8 cellular contexts compared by ENCODE assay signal in genomic region chr15:55407631-55407948, GRCh38. TPM values are rescaled to one million over a fixed set of nuclear protein-coding genes. Genes with fewer than 3 reads are reported as not detected.
DNase-seq lines count a peak whose midpoint lies in the region; ATAC-seq and TF ChIP-seq lines count a peak whose summit lies in the region.

No MANE protein-coding gene starts in this region.

- peak overlapping the region; percentile 78 for H3K27ac ChIP-seq in Panc1 (ENCODE audit: low read length)
- peak overlapping the region; percentile 94 for H3K27ac ChIP-seq in duodenal mucosa (ENCODE audit: low read depth, low read length)

- no peaks in the 10 kb centered on the region for H3K27me3 ChIP-seq in Caco-2 (replicated peaks; ENCODE audit: control insufficient read depth, insufficient read depth, low read length)
- no peaks in the 10 kb centered on the region for H3K27me3 ChIP-seq in Panc1 (ENCODE audit: control insufficient read depth, insufficient read depth, low read length)
- no peaks in the 10 kb centered on the region for H3K27me3 ChIP-seq in duodenal mucosa (ENCODE audit: control insufficient read depth in 1 of 2, insufficient read depth in 2 of 2, low read length in 2 of 2)
- no peaks in the 10 kb centered on the region for H3K27me3 ChIP-seq in mucosa of stomach (ENCODE audit: control insufficient read depth, insufficient read depth, low read length)

- peak; percentile 63 for ATAC-seq in Panc1
- no peak for ATAC-seq in HG02884 (IDR thresholded peaks at IDR 0.05; ENCODE audit: unreplicated experiment)

- BruUV-seq in Caco-2 (replicated peaks; lab: Mats Ljungman, UMichigan) (no TSS peak), Panc1 (replicated peaks; lab: Mats Ljungman, UMichigan) (no TSS peak)

- H3K36me3 Mint-ChIP-seq in Caco-2 (ENCODE audit: insufficient read depth, unreplicated experiment): peaks cover 10% of the 10 kb centered on the region

- H3K9me3 ChIP-seq in Caco-2 (no peaks in the 10 kb centered on the region), Panc1 (ENCODE audit: control insufficient read depth, insufficient read depth, low read depth, low read length) (no peaks in the 10 kb centered on the region), duodenal mucosa (ENCODE audit: control insufficient read depth in 1 of 2, low read length in 2 of 2) (no peaks in the 10 kb centered on the region), mucosa of stomach (ENCODE audit: control insufficient read depth, low read length) (no peaks in the 10 kb centered on the region)

- H3K4me3 ChIP-seq in Caco-2 (ENCODE audit: low read depth, low read length) (peak overlapping the region; percentile 59), Panc1 (ENCODE audit: low read depth in 2 of 2, low read length in 2 of 2) (peak overlapping the region; percentile 84 to 86), duodenal mucosa (ENCODE audit: low read depth in 1 of 2, low read length in 2 of 2) (peak overlapping the region; percentile 91 to 94), mucosa of stomach (ENCODE audit: low read length) (peak overlapping the region; percentile 21)

- no peaks in the 10 kb centered on the region for H3K9me3 Mint-ChIP-seq in Caco-2 (ENCODE audit: unreplicated experiment)

- POLR2A ChIA-PET in Caco-2 (lab: Charles Lee) (interaction anchor here (0.7 to 1.4 kb wide), 3 partner anchors 49 to 89 kb away, joined by 3 to 8 read pairs (median 4); partner anchors contain the start of genes PIGB and PIGBOS1), Panc1 (lab: Charles Lee) (interaction anchor here (0.6 to 1.2 kb wide), 2 partner anchors 89 to 93 kb away, joined by 3 read pairs; partner anchors contain the start of genes PIGB and PIGBOS1)

- TF ChIP-seq CTCF in Caco-2 (IDR thresholded peaks at IDR 0.05; ENCODE audit: insufficient read depth in 1 of 2, low read depth in 1 of 2, low read length in 1 of 2, severe bottlenecking in 1 of 2, unreplicated experiment in 1 of 2): no peak
- TF ChIP-seq CTCF in Panc1 (IDR thresholded peaks at IDR 0.05): no peak

- H3K4me1 ChIP-seq in Caco-2: peaks cover 16% of the 10 kb centered on the region
- H3K4me1 ChIP-seq in Panc1 (ENCODE audit: control insufficient read depth, insufficient read depth, low read length): peaks cover 13% of the 10 kb centered on the region; the same call in 1 of the 2 replicates
- H3K4me1 ChIP-seq in duodenal mucosa (ENCODE audit: control insufficient read depth in 1 of 2, insufficient read depth in 2 of 2, low read length in 2 of 2): peaks cover 15 to 19% of the 10 kb centered on the region in 2 donors
- peaks cover 13% of the 10 kb centered on the region for H3K4me1 ChIP-seq in mucosa of stomach (ENCODE audit: control insufficient read depth, insufficient read depth, low read length)

- intact Hi-C loops in Caco-2 (cut with micrococcal nuclease; ENCODE audit: unreplicated experiment) (no loop called here), Panc1 (cut with micrococcal nuclease; ENCODE audit: unreplicated experiment) (loop anchor here (10.0 kb wide), 1 partner anchor 83 kb away; no protein-coding TSS in a partner anchor)

- H3K36me3 ChIP-seq in Caco-2 (ENCODE audit: control insufficient read depth, insufficient read depth, low read length) (no peaks in the 10 kb centered on the region), Panc1 (ENCODE audit: control insufficient read depth, insufficient read depth, low read length) (no peaks in the 10 kb centered on the region), duodenal mucosa (ENCODE audit: control insufficient read depth in 1 of 2, insufficient read depth in 2 of 2, low read length in 2 of 2) (no peaks in the 10 kb centered on the region), mucosa of stomach (ENCODE audit: control insufficient read depth, insufficient read depth, low read length) (no peaks in the 10 kb centered on the region)

- peak overlapping the region; percentile 91 for H3K4me3 Mint-ChIP-seq in Caco-2 (ENCODE audit: unreplicated experiment)

- H3K9ac ChIP-seq in duodenal mucosa (ENCODE audit: low read depth in 1 of 2, low read length in 2 of 2): peak overlapping the region; percentile 89 to 95
- peak overlapping the region; percentile 84 for H3K9ac ChIP-seq in mucosa of stomach (ENCODE audit: low read length)

- DNase-seq in Caco-2 (no peak), H4 (ENCODE audit: low spot score) (peak; percentile 14), Panc1 (ENCODE audit: low read depth, low spot score) (no peak), NCI-H2029 (lab: John Stamatoyannopoulos, UW) (no peak), KBM-7 (no peak)

- peaks cover 8% of the 10 kb centered on the region for H3K4me1 Mint-ChIP-seq in Caco-2 (ENCODE audit: low read depth, unreplicated experiment)

- no peaks in the 10 kb centered on the region for H3K27me3 Mint-ChIP-seq in Caco-2 (ENCODE audit: insufficient read depth, unreplicated experiment)

- peak overlapping the region; percentile 85 for H3K27ac Mint-ChIP-seq in Caco-2 (ENCODE audit: unreplicated experiment)

- in situ Hi-C loops in Panc1 (cut with HindIII; ENCODE audit: low pct_unique_long_range_greater_than_20kb, low sequenced_read_pairs): no loop called here
- in situ Hi-C loops in KBM-7 (cut with MboI; ENCODE audit: low pct_unique_long_range_greater_than_20kb, low sequenced_read_pairs): loop anchor here (25.0 kb wide), 1 partner anchor 195 kb away; no protein-coding TSS in a partner anchor

- CTCF ChIA-PET in Caco-2 (lab: Charles Lee): interaction anchor here (1.8 to 2.0 kb wide), 3 partner anchors 28 to 49 kb away, joined by 12 to 14 read pairs (median 13); no protein-coding TSS in a partner anchor
- CTCF ChIA-PET in Panc1 (lab: Charles Lee): interaction anchor here (0.7 to 2.1 kb wide), 4 partner anchors 24 to 171 kb away, joined by 3 to 10 read pairs (median 6); partner anchors contain the start of genes PIGB and PIGBOS1

RNA-seq across cellular contexts. Expression of gene CCPG1, which starts 0.6 kb away (rescaled TPM):
- total RNA-seq in Caco-2 (2022): 51.6 and 54.6 TPM in 2 replicates
- total RNA-seq in H4 (2014; rRNA removed; shearing (Covaris generic)): 79.0 and 90.7 TPM in 2 replicates
- 27.6 TPM for total RNA-seq in Panc1 (2021; ENCODE audit: unreplicated experiment)
- polyA plus RNA-seq in Panc1 (2012; ENCODE audit: insufficient read length): 12.5 TPM

RNA-seq across cellular contexts. Expression of gene PIERCE2, which starts 0.7 kb away (rescaled TPM):
- total RNA-seq in Caco-2 (2022) (1.3 TPM in 1 of 2 replicates, not detected in the other), Panc1 (2021; ENCODE audit: unreplicated experiment) (2.8 TPM)
- total RNA-seq in H4 (2014; rRNA removed; shearing (Covaris generic)): 1.3 and 6.5 TPM in 2 replicates
- 1.1 TPM for polyA plus RNA-seq in Panc1 (2012; ENCODE audit: insufficient read length)

Comparison
In these comparisons a context has a peak if more than half of its experiments do, and no peak if none do; other contexts are left out.
1. H3K4me3 ChIP-seq: peak in every context shown above with its lines; median percentile 92 in duodenal mucosa; 85 in Panc1; 59 in Caco-2; 21 in mucosa of stomach.